8 cellular contexts compared by ENCODE assay signal in the genomic region with DNA sequence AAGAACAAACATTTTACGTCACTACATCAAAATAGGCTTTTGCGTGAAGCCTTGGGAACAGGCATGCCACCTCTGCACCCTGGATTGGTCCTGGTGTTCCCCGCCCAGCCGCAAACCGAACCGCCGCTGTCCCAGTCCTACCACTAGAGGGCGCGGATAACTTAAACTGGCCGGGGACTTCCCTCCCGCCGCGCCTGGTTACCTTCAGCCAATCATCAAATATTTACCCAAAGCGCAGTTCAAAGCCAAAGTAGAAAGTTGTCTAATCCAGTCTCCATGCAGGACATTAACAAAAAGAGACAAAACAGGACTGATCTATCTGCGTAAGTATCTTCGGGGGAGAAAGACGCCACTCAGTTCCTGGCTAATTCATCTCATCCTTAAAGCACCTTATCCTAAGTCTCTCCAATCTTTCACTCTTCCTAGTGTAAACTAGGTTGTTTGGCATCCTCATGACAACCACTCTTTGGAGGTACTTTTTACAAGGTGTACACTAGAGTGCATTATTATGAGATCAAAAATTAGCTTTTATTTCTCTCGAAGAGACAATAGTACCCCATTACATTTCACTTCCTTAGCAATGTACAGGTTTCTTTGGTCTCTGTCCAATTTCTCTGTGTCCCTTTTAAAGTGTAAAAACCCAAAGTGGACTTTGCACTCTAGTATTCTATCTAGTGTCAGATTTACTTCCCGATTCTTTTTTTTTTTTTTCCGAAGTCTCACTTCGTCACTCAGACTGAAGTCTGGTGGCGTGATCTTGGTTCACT. TPM values are rescaled to one million over a fixed set of nuclear protein-coding genes. Genes with fewer than 3 reads are reported as not detected.
A peak's percentile ranks its signal among the peaks of the same experiment; 100 is the strongest.
DNase-seq lines count a peak whose midpoint lies in the region; ATAC-seq and TF ChIP-seq lines count a peak whose summit lies in the region.

No MANE protein-coding gene starts in this region.

- no peaks in the 10 kb centered on the region for H3K9me3 ChIP-seq in esophagus muscularis mucosa
- H3K9me3 ChIP-seq in naive thymus-derived CD4-positive, alpha-beta T cell (ENCODE audit: control insufficient read depth in 2 of 3, low read length in 3 of 3), result no peaks in the 10 kb centered on the region

- WGBS in esophagus muscularis mucosa, result 25% methylated on average over 15 of the region's 22 CpGs

- no peak for TF ChIP-seq EP300 in esophagus muscularis mucosa (IDR thresholded peaks at IDR 0.05)

- peak; percentile 92 to 97 (median 94) for TF ChIP-seq CTCF in esophagus muscularis mucosa (IDR thresholded peaks at IDR 0.05)

- POLR2A ChIA-PET in naive thymus-derived CD4-positive, alpha-beta T cell (lab: Charles Lee), result interaction anchor here (0.7 to 1.1 kb wide), 3 partner anchors 40 to 163 kb away, joined by 3 read pairs; a partner anchor contains a TSS

- peak overlapping the region; percentile 69 to 77 (median 75) for H3K27ac ChIP-seq in esophagus muscularis mucosa (replicated peaks in 1 of 4)
- peak overlapping the region; percentile 66 for H3K27ac ChIP-seq in naive thymus-derived CD4-positive, alpha-beta T cell (ENCODE audit: low read depth, low read length)

- H3K4me1 Mint-ChIP-seq in activated T-cell treated with anti-CD3 and anti-CD28 coated beads, Interleukin-2, amount 50 U/mL, for 72 hours (ENCODE audit: low read depth), result peaks cover 36% of the 10 kb centered on the region
- H3K4me1 Mint-ChIP-seq in naive thymus-derived CD4-positive, alpha-beta T cell, result peaks cover 10 to 36% (median 28%) of the 10 kb centered on the region in 7 donors

- intact Hi-C loops in esophagus muscularis mucosa (cut with DNase I), result loop anchor here (5.0 kb wide), 1 partner anchor 36 kb away; a partner anchor contains a TSS
- intact Hi-C loops in naive thymus-derived CD4-positive, alpha-beta T cell (cut with micrococcal nuclease), result loop anchor here (1.0 to 10.0 kb wide), 9 partner anchors 9 to 1333 kb away; a partner anchor contains a TSS

- H3K4me3 Mint-ChIP-seq in activated T-cell treated with anti-CD3 and anti-CD28 coated beads, Interleukin-2, amount 50 U/mL, for 72 hours, result peak overlapping the region; percentile 43 to 56
- peak overlapping the region; percentile 0 to 65 (median 52) for H3K4me3 Mint-ChIP-seq in naive thymus-derived CD4-positive, alpha-beta T cell

- H3K9me3 Mint-ChIP-seq in activated T-cell treated with anti-CD3 and anti-CD28 coated beads, Interleukin-2, amount 50 U/mL, for 72 hours, result no peaks in the 10 kb centered on the region
- H3K9me3 Mint-ChIP-seq in naive thymus-derived CD4-positive, alpha-beta T cell, result no peaks in the 10 kb centered on the region

- peak; percentile 19 to 23 for ATAC-seq in activated T-cell treated with anti-CD3 and anti-CD28 coated beads, Interleukin-2, amount 50 U/mL, for 72 hours (replicated peaks in 1 of 2)
- peak; percentile 68 for ATAC-seq in naive thymus-derived CD4-positive, alpha-beta T cell
- no peak for ATAC-seq in GM21619 (IDR thresholded peaks at IDR 0.05; ENCODE audit: unreplicated experiment)

- no peaks in the 10 kb centered on the region for H3K36me3 ChIP-seq in esophagus muscularis mucosa
- H3K36me3 ChIP-seq in naive thymus-derived CD4-positive, alpha-beta T cell (ENCODE audit: control insufficient read depth in 2 of 3, insufficient read depth in 3 of 3, low read length in 3 of 3), result peaks cover 0 to 6% (median 0%) of the 10 kb centered on the region in 3 experiments

- DNase-seq in GM04504 (ENCODE audit: low read depth) (peak; percentile 73), Kasumi-1 (lab: John Stamatoyannopoulos, UW) (peak; percentile 79 to 88), RKO (ENCODE audit: low spot score) (peak; percentile 90), esophagus muscularis mucosa (ENCODE audit: extremely low spot score) (peak; percentile 98)
- DNase-seq in activated T-cell treated with anti-CD3 and anti-CD28 coated beads, Interleukin-2, amount 50 U/mL, for 72 hours, result peak; percentile 85 to 90
- peak; percentile 76 to 95 (median 91) for DNase-seq in naive thymus-derived CD4-positive, alpha-beta T cell
- peak; percentile 73 to 76 for DNase-seq in stimulated activated CD8-positive, alpha-beta memory T cell treated with anti-CD3 and anti-CD28 coated beads, Interleukin-7, amount 100 ng/mL, for 4 hours (ENCODE audit: low read depth in 2 of 2)

- no peak for TF ChIP-seq POLR2A in esophagus muscularis mucosa (IDR thresholded peaks at IDR 0.05; ENCODE audit: low read depth)

- H3K27me3 ChIP-seq in esophagus muscularis mucosa, result no peaks in the 10 kb centered on the region
- H3K27me3 ChIP-seq in naive thymus-derived CD4-positive, alpha-beta T cell (ENCODE audit: control insufficient read depth in 2 of 2, insufficient read depth in 2 of 2, low read length in 2 of 2), result no peaks in the 10 kb centered on the region

- no peaks in the 10 kb centered on the region for H3K36me3 Mint-ChIP-seq in activated T-cell treated with anti-CD3 and anti-CD28 coated beads, Interleukin-2, amount 50 U/mL, for 72 hours (ENCODE audit: insufficient read depth in 2 of 2)
- H3K36me3 Mint-ChIP-seq in naive thymus-derived CD4-positive, alpha-beta T cell, result peaks cover 0 to under 1% (median 0%) of the 10 kb centered on the region in 5 donors

- CTCF ChIA-PET in naive thymus-derived CD4-positive, alpha-beta T cell (lab: Charles Lee), result interaction anchor here (0.6 to 3.0 kb wide), 8 partner anchors 9 to 272 kb away, joined by 3 to 20 read pairs (median 4); a partner anchor contains a TSS

- peak overlapping the region; percentile 21 to 41 (median 28) for H3K4me3 ChIP-seq in esophagus muscularis mucosa
- peak overlapping the region; percentile 7 for H3K4me3 ChIP-seq in naive thymus-derived CD4-positive, alpha-beta T cell (ENCODE audit: low read length)

- H3K27me3 Mint-ChIP-seq in activated T-cell treated with anti-CD3 and anti-CD28 coated beads, Interleukin-2, amount 50 U/mL, for 72 hours (ENCODE audit: low read depth), result peaks cover 18% of the 10 kb centered on the region
- peaks cover 0 to 30% (median 0%) of the 10 kb centered on the region in 5 donors for H3K27me3 Mint-ChIP-seq in naive thymus-derived CD4-positive, alpha-beta T cell

- peaks cover 16 to 29% (median 20%) of the 10 kb centered on the region in 4 donors for H3K4me1 ChIP-seq in esophagus muscularis mucosa
- peaks cover 9 to 17% of the 10 kb centered on the region in 2 donors for H3K4me1 ChIP-seq in naive thymus-derived CD4-positive, alpha-beta T cell (ENCODE audit: control insufficient read depth in 2 of 2, insufficient read depth in 2 of 2, low read length in 2 of 2)

- H3K27ac Mint-ChIP-seq in activated T-cell treated with anti-CD3 and anti-CD28 coated beads, Interleukin-2, amount 50 U/mL, for 72 hours, result no peak overlapping the region
- peak overlapping the region; percentile 37 to 92 (median 83) for H3K27ac Mint-ChIP-seq in naive thymus-derived CD4-positive, alpha-beta T cell

RNA-seq across cellular contexts. Expression of a gene that starts 3.9 kb away (rescaled TPM):
- 10 to 100 TPM; 20.2 to 23.8 TPM for total RNA-seq in activated T-cell treated with anti-CD3 and anti-CD28 coated beads, Interleukin-2, amount 50 U/mL, for 72 hours
- total RNA-seq in esophagus muscularis mucosa, result 10 to 100 TPM; 32.0 to 57.6 (median 49.7) TPM
- total RNA-seq in naive thymus-derived CD4-positive, alpha-beta T cell, result 100 to 1,000 TPM in 2 of 5 experiments, 10 to 100 TPM in 3; 31.1 to 202 (median 66.9) TPM
- 10 to 100 TPM; 26.9 to 36.0 TPM for polyA plus RNA-seq in naive thymus-derived CD4-positive, alpha-beta T cell

RNA-seq across cellular contexts. Expression of a gene that starts 38.4 kb away (rescaled TPM):
- 10 to 100 TPM; 12.0 to 15.1 TPM for total RNA-seq in activated T-cell treated with anti-CD3 and anti-CD28 coated beads, Interleukin-2, amount 50 U/mL, for 72 hours
- total RNA-seq in esophagus muscularis mucosa, result 10 to 100 TPM in 3 of 4 donors, 1 to 10 TPM in 1; 9.6 to 18.0 (median 13.1) TPM
- total RNA-seq in naive thymus-derived CD4-positive, alpha-beta T cell, result 10 to 100 TPM in 4 of 5 experiments, 1 to 10 TPM in 1; 7.9 to 22.8 (median 14.2) TPM
- polyA plus RNA-seq in naive thymus-derived CD4-positive, alpha-beta T cell, result 10 to 100 TPM; 10.3 to 13.9 TPM

RNA-seq across cellular contexts. Expression of a gene that starts 42.1 kb away (rescaled TPM):
- total RNA-seq in activated T-cell treated with anti-CD3 and anti-CD28 coated beads, Interleukin-2, amount 50 U/mL, for 72 hours, result under 1 TPM; 0.50 to 0.69 TPM
- total RNA-seq in esophagus muscularis mucosa, result 10 to 100 TPM in 3 of 4 donors, 1 to 10 TPM in 1; 7.5 to 20.6 (median 16.1) TPM
- total RNA-seq in naive thymus-derived CD4-positive, alpha-beta T cell, result 1 to 10 TPM in 2 of 5 experiments, under 1 TPM in 3; 0.65 to 7.0 (median 0.92) TPM
- not detected for polyA plus RNA-seq in naive thymus-derived CD4-positive, alpha-beta T cell
